12 cellular contexts compared by ENCODE assay signal in the genomic region with DNA sequence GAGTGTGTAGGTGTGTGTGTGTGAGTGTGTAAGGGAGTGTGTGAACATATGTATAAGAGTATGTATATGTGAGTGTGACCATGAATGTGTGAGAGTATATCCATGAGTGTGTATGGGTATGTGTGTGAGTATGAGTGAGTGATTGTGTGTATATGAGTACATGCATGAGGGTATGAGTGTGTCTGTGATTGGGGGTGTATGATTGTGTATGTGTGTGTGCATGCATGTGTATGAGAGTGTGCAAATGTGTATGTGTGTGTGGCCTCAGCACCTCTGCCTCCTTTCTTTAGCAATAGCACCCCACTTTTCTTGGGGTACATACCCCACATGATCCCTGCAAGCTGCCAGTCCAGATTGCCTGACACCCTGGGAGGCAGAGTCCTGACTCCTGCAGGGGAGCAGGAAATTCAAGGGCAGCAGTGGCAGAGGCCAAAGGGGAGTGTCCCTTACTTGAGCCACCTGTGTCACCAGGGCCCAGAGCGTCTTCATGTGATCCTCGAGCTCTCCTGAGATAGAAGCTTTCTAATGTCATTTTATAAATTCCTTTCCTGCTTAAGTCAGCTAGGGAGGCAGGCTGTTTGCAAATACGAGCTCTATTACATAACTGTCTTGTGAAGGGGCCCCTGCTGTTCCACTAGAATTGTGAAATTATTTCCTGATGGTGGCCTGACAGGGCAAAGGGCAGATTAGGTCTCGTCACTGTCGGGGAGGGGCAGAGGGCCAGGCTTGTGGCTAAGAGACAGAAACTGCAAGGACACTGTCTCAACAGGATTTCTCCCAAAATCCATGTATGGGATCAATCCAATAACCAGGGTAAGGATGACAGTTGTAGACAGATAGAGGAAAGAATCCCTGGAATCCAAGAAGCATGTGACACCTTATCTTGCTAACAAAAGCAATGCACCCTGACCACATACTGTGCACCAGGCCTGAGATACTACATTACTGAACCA.
DNase-seq lines count a peak whose midpoint lies in the region; ATAC-seq and TF ChIP-seq lines count a peak whose summit lies in the region.
"Had no signal": no experiment of that assay in that cellular context is flagged by ENCODE, and none has a peak within 500 bp of the region (broad histone marks: within the 10 kb centered on the region; RNA-seq: fewer than 3 reads in every experiment).

No MANE protein-coding gene starts in this region.

- no peaks in the 10 kb centered on the region for H3F3A ChIP-seq in GM23248 (ENCODE audit: insufficient read depth)

- WGBS in GM23248 (ENCODE audit: low coverage in 1 of 2, low lambda C conversion rate in 2 of 2, missing lambda C conversion rate in 2 of 2), 2 experiments: 4 to 7% methylated on average over 5 of the region's 5 CpGs
- 13% methylated on average over 5 of the region's 5 CpGs for WGBS in hepatocyte (ENCODE audit: low lambda C conversion rate, missing lambda C conversion rate)

- H3K27me3 Mint-ChIP-seq in mesothelial cell of epicardium (ENCODE audit: low read depth): no peaks in the 10 kb centered on the region
- H3K27me3 Mint-ChIP-seq: activated naive CD4-positive, alpha-beta T cell treated with anti-CD3 and anti-CD28 coated beads, Interleukin-2, amount 50 U/mL, for 24 hours; memory B cell had no signal

- no peak overlapping the region for H3K4me3 Mint-ChIP-seq in mesothelial cell of epicardium
- H3K4me3 Mint-ChIP-seq: activated naive CD4-positive, alpha-beta T cell treated with anti-CD3 and anti-CD28 coated beads, Interleukin-2, amount 50 U/mL, for 24 hours; memory B cell had no signal

- no peak overlapping the region for H3K27ac Mint-ChIP-seq in mesothelial cell of epicardium
- H3K27ac Mint-ChIP-seq: activated naive CD4-positive, alpha-beta T cell treated with anti-CD3 and anti-CD28 coated beads, Interleukin-2, amount 50 U/mL, for 24 hours; memory B cell had no signal

- H4K20me1 ChIP-seq in GM23248 (ENCODE audit: insufficient read depth): no peaks in the 10 kb centered on the region
- no peaks in the 10 kb centered on the region for H4K20me1 ChIP-seq in hepatocyte (ENCODE audit: insufficient read depth, poor library complexity, severe bottlenecking)

- no peak overlapping the region for H3K9ac ChIP-seq in GM23248

- H3K27ac ChIP-seq in GM23248 (no peak overlapping the region), hepatocyte (peak overlapping the region; percentile 63), coronary artery (peak overlapping the region in 1 of 2 donors; percentile 32)

- DNase-seq in GM23248: peak; percentile 22
- DNase-seq in SIG-M5 treated with dmso at 0.1 percent for 504 hours (lab: John Stamatoyannopoulos, UW; ENCODE audit: unreplicated experiment): peak; percentile 87
- DNase-seq in hepatocyte (ENCODE audit: low spot score): peak; percentile 77
- DNase-seq in retina: peak; percentile 36
- no peak for DNase-seq in mesothelial cell of epicardium (ENCODE audit: low spot score in 2 of 2, unreplicated experiment in 2 of 2)
- DNase-seq in coronary artery (ENCODE audit: low spot score): no peak
- DNase-seq: activated CD4-positive, CD25-positive, alpha-beta regulatory T cell treated with anti-CD3 and anti-CD28 coated beads, Interleukin-2, amount 50 U/mL, for 72 hours; stimulated activated CD4-positive, alpha-beta T cell treated with anti-CD3 and anti-CD28 coated beads, Interleukin-15, amount 100 ng/mL, for 24 hours had no signal

- H3K27me3 ChIP-seq in GM23248 (replicated peaks; ENCODE audit: insufficient read depth): no peaks in the 10 kb centered on the region; the same call in 1 of the 2 replicates
- no peaks in the 10 kb centered on the region for H3K27me3 ChIP-seq in hepatocyte

- TF ChIP-seq CTCF in hepatocyte (IDR thresholded peaks at IDR 0.05; ENCODE audit: poor library complexity): no peak
- no peak for TF ChIP-seq CTCF in mesothelial cell of epicardium (IDR thresholded peaks at IDR 0.05; ENCODE audit: unreplicated experiment)
- TF ChIP-seq CTCF in coronary artery (IDR thresholded peaks at IDR 0.05): no peak

- ATAC-seq in HG02588 (IDR thresholded peaks at IDR 0.05; ENCODE audit: unreplicated experiment) (no peak), GM19463 (IDR thresholded peaks at IDR 0.05; ENCODE audit: unreplicated experiment) (no peak)

- in situ Hi-C loops in GM23248 (cut with MboI): no loop called here

- H3K36me3 Mint-ChIP-seq in mesothelial cell of epicardium: no peaks in the 10 kb centered on the region
- H3K36me3 Mint-ChIP-seq: activated naive CD4-positive, alpha-beta T cell treated with anti-CD3 and anti-CD28 coated beads, Interleukin-2, amount 50 U/mL, for 24 hours; memory B cell had no signal

- H3K4me3 ChIP-seq in GM23248 (no peak overlapping the region), hepatocyte (no peak overlapping the region), coronary artery (no peak overlapping the region)

- H3K36me3 ChIP-seq in GM23248 (ENCODE audit: low read depth) (no peaks in the 10 kb centered on the region), hepatocyte (replicated peaks; ENCODE audit: insufficient read depth, low read depth) (no peaks in the 10 kb centered on the region)

- no peaks in the 10 kb centered on the region for H3K9me3 Mint-ChIP-seq in mesothelial cell of epicardium
- H3K9me3 Mint-ChIP-seq: activated naive CD4-positive, alpha-beta T cell treated with anti-CD3 and anti-CD28 coated beads, Interleukin-2, amount 50 U/mL, for 24 hours; memory B cell had no signal

- H3K4me2 ChIP-seq in GM23248 (ENCODE audit: unreplicated experiment) (no peak overlapping the region), hepatocyte (no peak overlapping the region)

- H3K9me3 ChIP-seq in GM23248 (ENCODE audit: low read depth) (no peaks in the 10 kb centered on the region), hepatocyte (ENCODE audit: low read depth) (no peaks in the 10 kb centered on the region)

- H3K4me1 Mint-ChIP-seq in mesothelial cell of epicardium: peaks cover 12% of the 10 kb centered on the region

- H2AFZ ChIP-seq in GM23248: no peak overlapping the region
- no peak overlapping the region for H2AFZ ChIP-seq in hepatocyte

- H3K4me1 ChIP-seq in GM23248 (ENCODE audit: insufficient read depth): no peaks in the 10 kb centered on the region
- peaks cover 29% of the 10 kb centered on the region for H3K4me1 ChIP-seq in hepatocyte (ENCODE audit: insufficient read depth)

- H3K9me2 ChIP-seq in GM23248 (ENCODE audit: insufficient read depth): no peaks in the 10 kb centered on the region
- no peaks in the 10 kb centered on the region for H3K9me2 ChIP-seq in hepatocyte (replicated peaks; ENCODE audit: insufficient read depth)

- H3K79me2 ChIP-seq in GM23248 (ENCODE audit: insufficient read depth) (no peaks in the 10 kb centered on the region), hepatocyte (no peaks in the 10 kb centered on the region)

Comparison
In these comparisons a context has a peak if more than half of its experiments do, and no peak if none do; other contexts are left out.
1. DNase-seq: peak in GM23248 (single experiment), SIG-M5 treated with dmso at 0.1 percent for 504 hours (single experiment), hepatocyte (single experiment) and retina (single experiment); none in mesothelial cell of epicardium (0 of 2) and coronary artery (single experiment).